ENCODE assay signal across 25 cellular contexts in the genomic region with DNA sequence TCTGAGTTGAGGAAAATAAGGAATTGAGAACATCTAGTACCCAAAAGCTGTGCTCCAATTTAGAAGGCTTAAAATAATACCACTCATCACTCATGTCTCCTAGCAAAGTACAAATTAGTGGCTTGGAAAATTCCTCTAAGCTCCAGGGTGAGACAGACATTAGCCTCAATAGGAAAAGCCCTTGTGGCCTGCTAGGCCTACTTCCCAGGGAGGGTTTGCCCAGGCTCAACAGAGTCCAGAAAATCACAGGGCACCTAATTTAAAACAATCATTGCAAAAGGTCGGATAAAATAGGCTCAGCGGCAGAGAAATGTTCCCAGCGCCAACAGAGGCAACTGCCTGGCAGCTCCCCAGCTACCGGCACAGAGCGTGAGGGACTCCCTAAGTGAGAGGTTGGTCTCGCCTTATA.
DNase-seq lines count a peak whose midpoint lies in the region; ATAC-seq, FAIRE-seq and TF ChIP-seq lines count a peak whose summit lies in the region.
"Had no signal": no experiment of that assay in that cellular context is flagged by ENCODE, and none has a peak within 500 bp of the region (broad histone marks: within the 10 kb centered on the region; RNA-seq: fewer than 3 reads in every experiment).

No MANE protein-coding gene starts in this region.

- no peak for TF ChIP-seq EP300 in gastroesophageal sphincter (IDR thresholded peaks at IDR 0.05)

- H3K36me3 ChIP-seq in ascending aorta (no peaks in the 10 kb centered on the region), gastroesophageal sphincter (no peaks in the 10 kb centered on the region), thoracic aorta (no peaks in the 10 kb centered on the region)
- H3K36me3 ChIP-seq: brain microvascular endothelial cell, neutrophil, SJCRH30 had no signal

- intact Hi-C loops in ascending aorta (cut with DNase I) = no loop called here

- FAIRE-seq in HTR-8/SVneo (lab: Jason Lieb, UNC) = no peak
- FAIRE-seq: endometrium had no signal

- TF ChIP-seq POLR2A in gastroesophageal sphincter (IDR thresholded peaks at IDR 0.05) = no peak

- no peaks in the 10 kb centered on the region for H3K4me1 ChIP-seq in ascending aorta
- peaks cover 0 to 15% (median 0%) of the 10 kb centered on the region in 3 donors for H3K4me1 ChIP-seq in gastroesophageal sphincter
- peaks cover 6 to 9% of the 10 kb centered on the region in 2 donors for H3K4me1 ChIP-seq in thoracic aorta (ENCODE audit: control insufficient read depth in 1 of 2, low read depth in 2 of 2)
- H3K4me1 ChIP-seq: SJCRH30 had no signal

- H3K4me3 ChIP-seq in ascending aorta = no peak overlapping the region
- H3K4me3 ChIP-seq in gastroesophageal sphincter = no peak overlapping the region
- H3K4me3 ChIP-seq in thoracic aorta = no peak overlapping the region
- H3K4me3 ChIP-seq: GM23338, PC-9, SJCRH30, smooth muscle cell had no signal

- peak overlapping the region; percentile 35 to 83 for H3K27ac ChIP-seq in ascending aorta
- H3K27ac ChIP-seq in gastroesophageal sphincter = peak overlapping the region; percentile 30 to 81 (median 70)
- peak overlapping the region; percentile 42 for H3K27ac ChIP-seq in layer of hippocampus (ENCODE audit: low read depth, low read length)
- H3K27ac ChIP-seq in thoracic aorta = peak overlapping the region; percentile 72 to 82
- H3K27ac ChIP-seq: brain microvascular endothelial cell, neutrophil, PC-9, SJCRH30 had no signal

- H3K9me3 ChIP-seq in ascending aorta (peaks cover 0 to 4% of the 10 kb centered on the region in 2 donors), gastroesophageal sphincter (peaks cover 0 to 4% (median 0%) of the 10 kb centered on the region in 3 donors), thoracic aorta (no peaks in the 10 kb centered on the region)
- H3K9me3 ChIP-seq: neutrophil, SJCRH30 had no signal

- no peak for TF ChIP-seq CTCF in ascending aorta (IDR thresholded peaks at IDR 0.05)
- peak in 2 of 4 experiments; percentile 4 to 16 for TF ChIP-seq CTCF in gastroesophageal sphincter (IDR thresholded peaks at IDR 0.05)
- TF ChIP-seq CTCF in thoracic aorta (IDR thresholded peaks at IDR 0.05) = no peak

- H3K27me3 ChIP-seq in ascending aorta (no peaks in the 10 kb centered on the region), gastroesophageal sphincter (no peaks in the 10 kb centered on the region), layer of hippocampus (ENCODE audit: control insufficient read depth, insufficient read depth, low read length) (peaks cover under 1% of the 10 kb centered on the region), thoracic aorta (replicated peaks; ENCODE audit: insufficient read depth) (no peaks in the 10 kb centered on the region)
- H3K27me3 ChIP-seq: brain microvascular endothelial cell, neutrophil, SJCRH30 had no signal

- peak; percentile 28 to 71 for DNase-seq in ascending aorta (ENCODE audit: low spot score in 2 of 2)
- DNase-seq in thoracic aorta (ENCODE audit: low spot score) = peak; percentile 8
- no peak for DNase-seq in HTR-8/SVneo (ENCODE audit: insufficient read length, low spot score)
- no peak for DNase-seq in NCI-H226
- DNase-seq: activated CD4-positive, alpha-beta T cell treated with anti-CD3 and anti-CD28 coated beads, Interleukin-2, amount 50 U/mL, for 48 hours; brain microvascular endothelial cell; cortex of kidney; EL; HFFc6; KG1; kidney glomerular epithelial cell; mesenchymal stem cell; NCI-H1436 treated with DMSO at 0.1 percent for 48 hours; PC-9; SJCRH30; stimulated activated CD4-positive, alpha-beta T cell treated with anti-CD3 and anti-CD28 coated beads, Interleukin-2, amount 100 ng/mL, for 24 hours; T-cell had no signal

- peak; percentile 84 for ATAC-seq in gastroesophageal sphincter
- ATAC-seq in thoracic aorta (ENCODE audit: insufficient number of reproducible peaks, low FRiP score, low read depth) = peak; percentile 90
- ATAC-seq in GM21390 (IDR thresholded peaks at IDR 0.05; ENCODE audit: unreplicated experiment) = no peak
- ATAC-seq: activated naive CD4-positive, alpha-beta T cell treated with anti-CD3 and anti-CD28 coated beads, Interleukin-2, amount 50 U/mL, for 72 hours; GM23338; T-cell had no signal

- 76% methylated on average over 6 of the region's 6 CpGs; no CpG with 5 or more reads in 1 of the 2 donors for WGBS in gastroesophageal sphincter (ENCODE audit: low coverage in 1 of 2), 2 donors

Comparison
In these comparisons a context has a peak if more than half of its experiments do, and no peak if none do; other contexts are left out.
1. DNase-seq: peak in ascending aorta (2 of 2) and thoracic aorta (single experiment); none in HTR-8/SVneo (single experiment) and NCI-H226 (single experiment).
2. Peak in every context shown above with its lines, with median percentiles within 50 percentile points of each other: H3K27ac ChIP-seq.